29 cellular contexts compared by ENCODE assay signal in genomic region chr4:142077048-142077447, GRCh38.
"Had no signal": no experiment of that assay in that cellular context is flagged by ENCODE, and none has a peak within 500 bp of the region (broad histone marks: within the 10 kb centered on the region; RNA-seq: fewer than 3 reads in every experiment).

No MANE protein-coding gene starts in this region.

- FAIRE-seq: TTC549 had no signal

- H3K27me3 Mint-ChIP-seq: activated CD4-positive, alpha-beta memory T cell treated with anti-CD3 and anti-CD28 coated beads for 36 hours; activated CD4-positive, alpha-beta T cell treated with anti-CD3 and anti-CD28 coated beads, Interleukin-2, amount 10 ng/mL, durations not matched to agents 7 days and 5 days; activated naive CD8-positive, alpha-beta T cell treated with anti-CD3 and anti-CD28 coated beads, Interleukin-2, amount 10 ng/mL, durations not matched to agents 7 days and 5 days; T-cell had no signal

- H3K9me3 Mint-ChIP-seq: activated CD4-positive, alpha-beta T cell treated with anti-CD3 and anti-CD28 coated beads, Interleukin-2, amount 10 ng/mL, durations not matched to agents 7 days and 5 days; activated naive CD8-positive, alpha-beta T cell treated with anti-CD3 and anti-CD28 coated beads, Interleukin-2, amount 10 ng/mL, durations not matched to agents 7 days and 5 days; activated T-cell treated with anti-CD3 and anti-CD28 coated beads, Interleukin-2, amount 50 U/mL, for 72 hours; activated T-helper 2 cell treated with anti-CD3 and anti-CD28 coated beads, Interferon-gamma antibody, Interleukin-2, Interleukin-4, amounts not matched to agents 10 μg/mL and 5 μg/mL and 100 μg/mL, durations not matched to agents 14 hours and 24 hours and 36 hours; T-cell had no signal

- H3K4me3 ChIP-seq: adrenal gland, Peyer's patch, SJSA1 had no signal

- H3K27me3 ChIP-seq: adrenal gland, Peyer's patch, SJSA1 had no signal

- H3K36me3 ChIP-seq: adrenal gland, Peyer's patch, SJSA1 had no signal

- ATAC-seq: activated T-cell treated with anti-CD3 and anti-CD28 coated beads, Interleukin-2, amount 50 U/mL, for 72 hours; T-cell had no signal

- H3K27ac Mint-ChIP-seq: activated CD4-positive, alpha-beta memory T cell treated with anti-CD3 and anti-CD28 coated beads for 36 hours; activated CD4-positive, alpha-beta T cell treated with anti-CD3 and anti-CD28 coated beads, Interleukin-2, amount 10 ng/mL, durations not matched to agents 7 days and 5 days; activated naive CD8-positive, alpha-beta T cell treated with anti-CD3 and anti-CD28 coated beads, Interleukin-2, amount 10 ng/mL, durations not matched to agents 7 days and 5 days; activated T-helper 2 cell treated with anti-CD3 and anti-CD28 coated beads, Interferon-gamma antibody, Interleukin-2, Interleukin-4, amounts not matched to agents 10 μg/mL and 5 μg/mL and 100 μg/mL, durations not matched to agents 14 hours and 24 hours and 36 hours; T-cell had no signal

- H3K4me3 Mint-ChIP-seq: activated CD4-positive, alpha-beta memory T cell treated with anti-CD3 and anti-CD28 coated beads for 36 hours; activated CD4-positive, alpha-beta T cell treated with anti-CD3 and anti-CD28 coated beads, Interleukin-2, amount 10 ng/mL, durations not matched to agents 7 days and 5 days; activated naive CD8-positive, alpha-beta T cell treated with anti-CD3 and anti-CD28 coated beads, Interleukin-2, amount 10 ng/mL, durations not matched to agents 7 days and 5 days; activated T-cell treated with anti-CD3 and anti-CD28 coated beads, Interleukin-2, amount 50 U/mL, for 72 hours; T-cell had no signal

- H3K4me1 Mint-ChIP-seq: activated CD4-positive, alpha-beta T cell treated with anti-CD3 and anti-CD28 coated beads, Interleukin-2, amount 10 ng/mL, durations not matched to agents 7 days and 5 days; activated naive CD8-positive, alpha-beta T cell treated with anti-CD3 and anti-CD28 coated beads, Interleukin-2, amount 10 ng/mL, durations not matched to agents 7 days and 5 days had no signal

- DNase-seq: activated CD4-positive, alpha-beta memory T cell treated with anti-CD3 and anti-CD28 coated beads for 36 hours; activated CD4-positive, alpha-beta T cell treated with anti-CD3 and anti-CD28 coated beads, Interleukin-2, amount 10 ng/mL, durations not matched to agents 7 days and 5 days; activated CD4-positive, CD25-positive, alpha-beta regulatory T cell; activated gamma-delta T cell treated with Interleukin-2 at 50 U/mL for 16 hours; activated naive CD4-positive, alpha-beta T cell treated with anti-CD3 and anti-CD28 coated beads, Interleukin-2, amount 50 U/mL, for 16 hours; activated naive CD8-positive, alpha-beta T cell treated with anti-CD3 and anti-CD28 coated beads, Interleukin-2, amount 10 ng/mL, durations not matched to agents 7 days and 5 days; activated T-cell treated with anti-CD3 and anti-CD28 coated beads, Interleukin-2, amount 50 U/mL, for 72 hours; adrenal gland; anterior cingulate cortex; central memory CD4-positive, alpha-beta T cell; MM.1S; NCI-H1105; NCI-H1436 treated with DMSO at 0.1 percent for 48 hours; NCI-H187; NCI-H2081; NCI-H2171; NCI-H2227 treated with DMSO at 0.1 percent for 48 hours; NCI-H526; NCI-H82; NK-92 treated with Interleukin-12 subunit alpha and Interleukin-12 subunit beta, amount 100 ng/mL, for 24 hours; OCI-M1; Peyer's patch; Right ventricle myocardium superior; T-cell; T-helper 2 cell; T1000 had no signal
